ENCODE assay signal across 2 cellular contexts in the genomic region with DNA sequence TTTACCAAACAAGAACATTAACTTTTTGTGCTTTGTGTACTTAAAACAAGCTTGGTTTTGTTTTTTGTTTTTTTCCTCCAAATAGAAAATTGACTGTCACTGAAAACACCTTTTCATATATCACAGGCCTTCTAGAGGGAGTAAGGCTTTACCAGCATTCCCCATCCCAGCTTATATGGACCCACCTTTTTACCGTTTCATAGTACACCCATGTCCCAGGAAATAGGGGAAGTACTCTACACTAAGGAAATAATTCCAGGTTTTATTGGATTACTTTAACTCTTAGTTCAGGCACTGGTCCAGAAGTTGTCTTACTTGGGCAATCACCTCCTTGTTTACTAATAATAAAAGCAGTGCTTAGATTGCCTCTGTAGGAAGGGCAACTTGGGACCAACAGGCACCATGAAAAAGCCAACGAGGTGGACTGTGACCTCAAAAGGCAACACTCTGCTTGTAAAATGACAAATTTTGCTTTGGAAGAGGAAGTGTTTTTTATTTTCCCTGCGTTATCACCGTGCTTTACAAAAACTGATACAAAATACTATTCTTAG.
TF ChIP-seq lines count a peak whose summit lies in the region.

No MANE protein-coding gene starts in this region.

TF ChIP-seq in A549, 52 proteins besides CTCF, POLR2A, EP300 and RAD21 (continued from another document):
- TF ChIP-seq, protein P1, sequence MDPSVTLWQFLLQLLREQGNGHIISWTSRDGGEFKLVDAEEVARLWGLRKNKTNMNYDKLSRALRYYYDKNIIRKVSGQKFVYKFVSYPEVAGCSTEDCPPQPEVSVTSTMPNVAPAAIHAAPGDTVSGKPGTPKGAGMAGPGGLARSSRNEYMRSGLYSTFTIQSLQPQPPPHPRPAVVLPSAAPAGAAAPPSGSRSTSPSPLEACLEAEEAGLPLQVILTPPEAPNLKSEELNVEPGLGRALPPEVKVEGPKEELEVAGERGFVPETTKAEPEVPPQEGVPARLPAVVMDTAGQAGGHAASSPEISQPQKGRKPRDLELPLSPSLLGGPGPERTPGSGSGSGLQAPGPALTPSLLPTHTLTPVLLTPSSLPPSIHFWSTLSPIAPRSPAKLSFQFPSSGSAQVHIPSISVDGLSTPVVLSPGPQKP (IDR thresholded peaks at IDR 0.05; ENCODE audit: low read depth, low read length) = no peak
- TF ChIP-seq, protein P2, sequence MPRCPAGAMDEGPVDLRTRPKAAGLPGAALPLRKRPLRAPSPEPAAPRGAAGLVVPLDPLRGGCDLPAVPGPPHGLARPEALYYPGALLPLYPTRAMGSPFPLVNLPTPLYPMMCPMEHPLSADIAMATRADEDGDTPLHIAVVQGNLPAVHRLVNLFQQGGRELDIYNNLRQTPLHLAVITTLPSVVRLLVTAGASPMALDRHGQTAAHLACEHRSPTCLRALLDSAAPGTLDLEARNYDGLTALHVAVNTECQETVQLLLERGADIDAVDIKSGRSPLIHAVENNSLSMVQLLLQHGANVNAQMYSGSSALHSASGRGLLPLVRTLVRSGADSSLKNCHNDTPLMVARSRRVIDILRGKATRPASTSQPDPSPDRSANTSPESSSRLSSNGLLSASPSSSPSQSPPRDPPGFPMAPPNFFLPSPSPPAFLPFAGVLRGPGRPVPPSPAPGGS (IDR thresholded peaks at IDR 0.05) = no peak
- no peak for TF ChIP-seq NPAS2 (CRISPR knock-in tag; IDR thresholded peaks at IDR 0.05; ENCODE audit: borderline replicate concordance)
- TF ChIP-seq JUNB (IDR thresholded peaks at IDR 0.05) = no peak
- no peak for TF ChIP-seq KDM5A (IDR thresholded peaks at IDR 0.05)
- no peak for TF ChIP-seq JUN (IDR thresholded peaks at IDR 0.05)
- TF ChIP-seq MYC (IDR thresholded peaks at IDR 0.05; ENCODE audit: borderline replicate concordance, low read length) = no peak
- TF ChIP-seq ZC3H11A (IDR thresholded peaks at IDR 0.05) = no peak
- TF ChIP-seq HOXA7 (CRISPR knock-in tag; IDR thresholded peaks at IDR 0.05) = no peak
- TF ChIP-seq ZFP36 (IDR thresholded peaks at IDR 0.05; ENCODE audit: borderline replicate concordance, partially characterized antibody) = no peak

TF ChIP-seq in WTC11, 78 proteins besides CTCF, POLR2A, EP300 and RAD21 (continued from another document):
- TF ChIP-seq, protein P3, sequence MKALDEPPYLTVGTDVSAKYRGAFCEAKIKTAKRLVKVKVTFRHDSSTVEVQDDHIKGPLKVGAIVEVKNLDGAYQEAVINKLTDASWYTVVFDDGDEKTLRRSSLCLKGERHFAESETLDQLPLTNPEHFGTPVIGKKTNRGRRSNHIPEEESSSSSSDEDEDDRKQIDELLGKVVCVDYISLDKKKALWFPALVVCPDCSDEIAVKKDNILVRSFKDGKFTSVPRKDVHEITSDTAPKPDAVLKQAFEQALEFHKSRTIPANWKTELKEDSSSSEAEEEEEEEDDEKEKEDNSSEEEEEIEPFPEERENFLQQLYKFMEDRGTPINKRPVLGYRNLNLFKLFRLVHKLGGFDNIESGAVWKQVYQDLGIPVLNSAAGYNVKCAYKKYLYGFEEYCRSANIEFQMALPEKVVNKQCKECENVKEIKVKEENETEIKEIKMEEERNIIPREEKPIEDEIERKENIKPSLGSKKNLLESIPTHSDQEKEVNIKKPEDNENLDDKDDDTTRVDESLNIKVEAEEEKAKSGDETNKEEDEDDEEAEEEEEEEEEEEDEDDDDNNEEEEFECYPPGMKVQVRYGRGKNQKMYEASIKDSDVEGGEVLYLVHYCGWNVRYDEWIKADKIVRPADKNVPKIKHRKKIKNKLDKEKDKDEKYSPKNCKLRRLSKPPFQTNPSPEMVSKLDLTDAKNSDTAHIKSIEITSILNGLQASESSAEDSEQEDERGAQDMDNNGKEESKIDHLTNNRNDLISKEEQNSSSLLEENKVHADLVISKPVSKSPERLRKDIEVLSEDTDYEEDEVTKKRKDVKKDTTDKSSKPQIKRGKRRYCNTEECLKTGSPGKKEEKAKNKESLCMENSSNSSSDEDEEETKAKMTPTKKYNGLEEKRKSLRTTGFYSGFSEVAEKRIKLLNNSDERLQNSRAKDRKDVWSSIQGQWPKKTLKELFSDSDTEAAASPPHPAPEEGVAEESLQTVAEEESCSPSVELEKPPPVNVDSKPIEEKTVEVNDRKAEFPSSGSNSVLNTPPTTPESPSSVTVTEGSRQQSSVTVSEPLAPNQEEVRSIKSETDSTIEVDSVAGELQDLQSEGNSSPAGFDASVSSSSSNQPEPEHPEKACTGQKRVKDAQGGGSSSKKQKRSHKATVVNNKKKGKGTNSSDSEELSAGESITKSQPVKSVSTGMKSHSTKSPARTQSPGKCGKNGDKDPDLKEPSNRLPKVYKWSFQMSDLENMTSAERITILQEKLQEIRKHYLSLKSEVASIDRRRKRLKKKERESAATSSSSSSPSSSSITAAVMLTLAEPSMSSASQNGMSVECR (CRISPR knock-in tag; IDR thresholded peaks at IDR 0.05; ENCODE audit: borderline replicate concordance) = no peak
- no peak for TF ChIP-seq JAZF1 (CRISPR knock-in tag; IDR thresholded peaks at IDR 0.05)
- TF ChIP-seq, protein P4, sequence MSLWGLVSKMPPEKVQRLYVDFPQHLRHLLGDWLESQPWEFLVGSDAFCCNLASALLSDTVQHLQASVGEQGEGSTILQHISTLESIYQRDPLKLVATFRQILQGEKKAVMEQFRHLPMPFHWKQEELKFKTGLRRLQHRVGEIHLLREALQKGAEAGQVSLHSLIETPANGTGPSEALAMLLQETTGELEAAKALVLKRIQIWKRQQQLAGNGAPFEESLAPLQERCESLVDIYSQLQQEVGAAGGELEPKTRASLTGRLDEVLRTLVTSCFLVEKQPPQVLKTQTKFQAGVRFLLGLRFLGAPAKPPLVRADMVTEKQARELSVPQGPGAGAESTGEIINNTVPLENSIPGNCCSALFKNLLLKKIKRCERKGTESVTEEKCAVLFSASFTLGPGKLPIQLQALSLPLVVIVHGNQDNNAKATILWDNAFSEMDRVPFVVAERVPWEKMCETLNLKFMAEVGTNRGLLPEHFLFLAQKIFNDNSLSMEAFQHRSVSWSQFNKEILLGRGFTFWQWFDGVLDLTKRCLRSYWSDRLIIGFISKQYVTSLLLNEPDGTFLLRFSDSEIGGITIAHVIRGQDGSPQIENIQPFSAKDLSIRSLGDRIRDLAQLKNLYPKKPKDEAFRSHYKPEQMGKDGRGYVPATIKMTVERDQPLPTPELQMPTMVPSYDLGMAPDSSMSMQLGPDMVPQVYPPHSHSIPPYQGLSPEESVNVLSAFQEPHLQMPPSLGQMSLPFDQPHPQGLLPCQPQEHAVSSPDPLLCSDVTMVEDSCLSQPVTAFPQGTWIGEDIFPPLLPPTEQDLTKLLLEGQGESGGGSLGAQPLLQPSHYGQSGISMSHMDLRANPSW (CRISPR knock-in tag; conservative IDR thresholded peaks at IDR 0.05; ENCODE audit: low read depth) = no peak
- TF ChIP-seq TP53 (CRISPR knock-in tag; IDR thresholded peaks at IDR 0.05) = no peak
